ENCODE assay signal across 17 cellular contexts in the genomic region with DNA sequence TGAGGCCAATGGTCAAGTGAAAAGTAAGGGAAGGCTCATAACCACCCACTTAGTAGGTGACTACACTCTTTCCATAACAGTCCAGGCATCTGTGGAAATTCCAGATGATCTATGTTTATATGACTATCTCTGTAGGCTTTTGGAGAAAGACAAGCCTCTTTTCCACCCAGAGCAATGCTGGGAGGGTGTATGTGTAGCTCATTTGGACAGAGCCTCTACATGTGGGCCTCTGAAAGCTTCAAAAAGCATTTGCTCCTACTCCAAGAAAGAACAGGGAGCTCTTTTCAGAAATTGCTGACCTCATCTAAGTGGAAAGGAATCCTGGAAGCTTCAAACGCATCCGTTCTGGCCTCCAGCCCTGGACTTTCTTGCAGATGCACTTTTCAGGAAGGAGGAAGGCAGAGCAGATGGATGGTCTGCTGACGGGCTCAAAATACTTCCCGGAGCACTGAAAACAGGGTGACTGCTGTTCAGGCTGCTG.
DNase-seq lines count a peak whose midpoint lies in the region; ATAC-seq lines count a peak whose summit lies in the region.
"Had no signal": no experiment of that assay in that cellular context is flagged by ENCODE, and none has a peak within 500 bp of the region (broad histone marks: within the 10 kb centered on the region; RNA-seq: fewer than 3 reads in every experiment).

No MANE protein-coding gene starts in this region.

- H3K27me3 ChIP-seq in Karpas-422 (ENCODE audit: low read length) = no peaks in the 10 kb centered on the region
- H3K27me3 ChIP-seq: pancreas, spleen had no signal

- H3K4me3 ChIP-seq in Karpas-422 (ENCODE audit: low read length) = no peak overlapping the region
- H3K4me3 ChIP-seq: pancreas, spleen had no signal

- H3K4me1 ChIP-seq in Karpas-422 (ENCODE audit: low read length) = no peaks in the 10 kb centered on the region
- H3K4me1 ChIP-seq: pancreas, spleen had no signal

- H3K36me3 ChIP-seq in Karpas-422 (ENCODE audit: insufficient read depth, low read length) = no peaks in the 10 kb centered on the region
- H3K36me3 ChIP-seq: pancreas, spleen had no signal

- H3K79me2 ChIP-seq in Karpas-422 (ENCODE audit: low read length) = no peaks in the 10 kb centered on the region

- H3K27ac ChIP-seq in Karpas-422 (ENCODE audit: low read length) = no peak overlapping the region
- H3K27ac ChIP-seq: HL-60, pancreas, spleen had no signal

- no peaks in the 10 kb centered on the region for H4K20me1 ChIP-seq in Karpas-422 (ENCODE audit: insufficient read depth, low read depth, low read length)

- intact Hi-C loops in Right ventricle myocardium superior (cut with DNase I) = no loop called here
- intact Hi-C loops in cardiac septum (cut with DNase I) = no loop called here

- H3K9me3 ChIP-seq in Karpas-422 (ENCODE audit: low read length) = no peaks in the 10 kb centered on the region
- H3K9me3 ChIP-seq: pancreas had no signal

- no peak overlapping the region for H3K9ac ChIP-seq in Karpas-422 (ENCODE audit: low read length)

- ATAC-seq in Right ventricle myocardium superior (ENCODE audit: poor library complexity) = no peak
- ATAC-seq in HG03280 (IDR thresholded peaks at IDR 0.05; ENCODE audit: unreplicated experiment) = no peak
- ATAC-seq in HG03439 (IDR thresholded peaks at IDR 0.05; ENCODE audit: unreplicated experiment) = no peak
- ATAC-seq: stimulated activated naive B cell treated with anti-CD40 and anti-IgM and Interleukin-4, amounts not matched to agents 10 μg/mL and 1 μg/mL and 100 μg/mL, for 72 hours had no signal

- H2AFZ ChIP-seq in Karpas-422 (ENCODE audit: low read length) = no peak overlapping the region

- H3K9me2 ChIP-seq in Karpas-422 (replicated peaks; ENCODE audit: insufficient read depth, low read length) = no peaks in the 10 kb centered on the region

- H3K4me2 ChIP-seq in Karpas-422 (ENCODE audit: low read depth, low read length, poor library complexity, severe bottlenecking) = no peak overlapping the region

- DNase-seq in Right ventricle myocardium superior = peak; percentile 41
- DNase-seq in cardiac septum (ENCODE audit: low spot score) = no peak
- peak; percentile 35 for DNase-seq in astrocyte of the hippocampus (ENCODE audit: low read depth, low spot score)
- DNase-seq in middle frontal gyrus (ENCODE audit: extremely low spot score, low spot score) = peak; percentile 79
- no peak for DNase-seq in Karpas-422
- no peak for DNase-seq in activated CD4-positive, alpha-beta T cell treated with anti-CD3 and anti-CD28 coated beads, Interleukin-2, amount 50 U/mL, for 4 hours
- DNase-seq: activated CD8-positive, alpha-beta memory T cell treated with anti-CD3 and anti-CD28 coated beads for 24 hours; HFFc6; KG1; NCI-H748 treated with DMSO at 0.1 percent for 48 hours; pancreas; spleen; stimulated activated naive B cell treated with anti-CD40 and anti-IgM and Interleukin-4, amounts not matched to agents 10 μg/mL and 1 μg/mL and 100 μg/mL, for 72 hours; T-helper 1 cell had no signal

Comparison
In these comparisons a context has a peak if more than half of its experiments do, and no peak if none do; other contexts are left out.
1. DNase-seq: peak in Right ventricle myocardium superior (single experiment), astrocyte of the hippocampus (single experiment) and middle frontal gyrus (single experiment); none in cardiac septum (single experiment), Karpas-422 (single experiment) and activated CD4-positive, alpha-beta T cell treated with anti-CD3 and anti-CD28 coated beads, Interleukin-2, amount 50 U/mL, for 4 hours (0 of 2).